ENCODE assay signal across 12 cellular contexts in the genomic region with DNA sequence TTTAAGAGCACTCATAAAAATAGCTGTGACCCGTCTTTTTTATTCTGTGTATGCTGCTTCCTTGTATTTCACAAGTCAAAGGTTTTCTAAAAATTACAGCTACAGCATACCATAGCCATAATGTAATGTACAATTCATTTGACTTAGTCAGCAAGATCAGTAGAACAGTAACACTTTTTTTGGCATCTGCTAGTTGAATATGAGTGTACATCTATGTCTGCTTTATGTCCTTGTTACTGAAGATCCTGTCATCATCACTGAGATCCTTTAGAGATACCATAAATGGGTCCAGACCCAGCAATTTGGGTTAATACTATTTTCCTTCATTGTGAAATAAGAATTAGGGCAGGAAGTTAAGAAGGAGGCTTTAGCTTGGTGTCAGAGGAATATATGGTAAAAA. TPM values are rescaled to one million over a fixed set of nuclear protein-coding genes. Genes with fewer than 3 reads are reported as not detected.
DNase-seq lines count a peak whose midpoint lies in the region; ATAC-seq and TF ChIP-seq lines count a peak whose summit lies in the region.
"Had no signal": no experiment of that assay in that cellular context is flagged by ENCODE, and none has a peak within 500 bp of the region (broad histone marks: within the 10 kb centered on the region; RNA-seq: fewer than 3 reads in every experiment).

No MANE protein-coding gene starts in this region.

- TF ChIP-seq CTCF in chondrocyte (IDR thresholded peaks at IDR 0.05) (no peak), left lung (IDR thresholded peaks at IDR 0.05) (no peak)

- peaks cover 95% of the 10 kb centered on the region for H3K4me1 Mint-ChIP-seq in chondrocyte (ENCODE audit: low read depth)

- peaks cover 36% of the 10 kb centered on the region for H3K36me3 Mint-ChIP-seq in chondrocyte (ENCODE audit: low read depth)

- no peaks in the 10 kb centered on the region for H3K9me3 ChIP-seq in left lung

- no peaks in the 10 kb centered on the region for H3K36me3 ChIP-seq in left lung
- no peaks in the 10 kb centered on the region for H3K36me3 ChIP-seq in urinary bladder (ENCODE audit: insufficient read depth)

- H3K27ac ChIP-seq in left lung (peak overlapping the region; percentile 0 to 76), urinary bladder (ENCODE audit: low read depth) (peak overlapping the region; percentile 23)

- no peak overlapping the region for H3K4me3 ChIP-seq in left lung
- no peak overlapping the region for H3K4me3 ChIP-seq in urinary bladder (ENCODE audit: low read depth, low read length)

- H3K27me3 ChIP-seq in left lung: no peaks in the 10 kb centered on the region

- DNase-seq in HT1080 (ENCODE audit: low read depth) (peak; percentile 86), chondrocyte (ENCODE audit: low spot score) (no peak), left lung (no peak), NCI-H2227 (lab: John Stamatoyannopoulos, UW; ENCODE audit: unreplicated experiment) (no peak), OCI-M1 (lab: John Stamatoyannopoulos, UW) (no peak)
- DNase-seq in activated effector memory CD4-positive, alpha-beta T cell treated with anti-CD3 and anti-CD28 coated beads, Interleukin-2, amount 50 U/mL, for 16 hours: no peak
- DNase-seq: activated T-cell treated with anti-CD3 and anti-CD28 coated beads, Interleukin-2, amount 50 U/mL, for 1 hour; effector memory CD4-positive, alpha-beta T cell; NCI-H2081; stimulated activated CD4-positive, alpha-beta T cell treated with anti-CD3 and anti-CD28 coated beads, Interleukin-2, amount 100 ng/mL, for 48 hours; T-cell had no signal

- WGBS in urinary bladder: 21% methylated on average over 1 of the region's 1 CpG

- intact Hi-C loops in left lung (cut with DNase I): no loop called here

- peak; percentile 76 for ATAC-seq in left lung
- ATAC-seq: T-cell had no signal

- H3K27ac Mint-ChIP-seq in chondrocyte (ENCODE audit: unreplicated experiment): peak overlapping the region; percentile 94
- H3K27ac Mint-ChIP-seq: T-cell had no signal

- H3K9me3 Mint-ChIP-seq in chondrocyte (ENCODE audit: low read depth): no peaks in the 10 kb centered on the region
- H3K9me3 Mint-ChIP-seq: T-cell had no signal

- H3K27me3 Mint-ChIP-seq in chondrocyte (ENCODE audit: low read depth): no peaks in the 10 kb centered on the region
- H3K27me3 Mint-ChIP-seq: T-cell had no signal

- H3K4me3 Mint-ChIP-seq in chondrocyte (ENCODE audit: unreplicated experiment): no peak overlapping the region
- H3K4me3 Mint-ChIP-seq: T-cell had no signal

- H3K4me1 ChIP-seq in left lung: peaks cover 12 to 13% of the 10 kb centered on the region in 2 donors
- no peaks in the 10 kb centered on the region for H3K4me1 ChIP-seq in urinary bladder (ENCODE audit: insufficient read depth)

RNA-seq across cellular contexts. Expression of gene CMSS1, which starts 42.2 kb away (rescaled TPM):
- total RNA-seq in HT1080 (2014; rRNA removed; shearing (Covaris generic)): 53.2 and 59.1 TPM in 2 replicates
- 59.4 and 62.0 TPM in 2 replicates for polyA plus RNA-seq in HT1080 (2015; cell fraction: cytosol; rRNA removed)
- polyA plus RNA-seq in HT1080 (2015; cell fraction: nucleus; rRNA removed): 32.6 and 44.8 TPM in 2 replicates
- total RNA-seq in chondrocyte (19.5 to 57.6 TPM (median 22.3 TPM) in 3 replicates), left lung (10 to 100 TPM; 13.4 to 32.7 TPM), urinary bladder (14.7 TPM)
- 25.0 TPM for polyA plus RNA-seq in urinary bladder
